In the genomic region with DNA sequence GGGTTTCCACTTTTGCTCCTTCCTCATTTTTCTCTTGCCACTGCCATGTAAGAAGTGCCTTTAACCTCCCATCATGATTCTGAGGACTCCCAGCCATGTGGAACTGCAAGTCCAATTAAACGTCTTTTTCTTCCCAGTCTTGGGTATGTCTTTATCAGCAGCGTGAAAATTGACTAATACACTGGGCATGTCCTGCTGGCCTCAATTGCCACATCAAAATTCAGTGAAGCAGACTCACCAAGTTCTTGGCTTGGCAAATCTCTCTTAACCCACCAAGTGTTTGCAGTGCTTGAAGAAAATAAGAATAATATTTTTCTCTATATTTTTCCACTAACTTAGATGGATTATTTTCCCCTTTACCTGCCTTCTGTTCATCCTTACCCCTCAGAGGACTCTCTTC, we compare ENCODE assay signal across 21 cellular contexts.
"Had no signal": no experiment of that assay in that cellular context is flagged by ENCODE, and none has a peak within 500 bp of the region (broad histone marks: within the 10 kb centered on the region; RNA-seq: fewer than 3 reads in every experiment).

No MANE protein-coding gene starts in this region.

- H3K4me2 ChIP-seq: KMS-11, SK-N-SH had no signal

- H3K27me3 Mint-ChIP-seq: IgD-negative memory B cell had no signal

- H3K9ac ChIP-seq: KMS-11, SK-N-SH had no signal

- H3K4me1 Mint-ChIP-seq: IgD-negative memory B cell had no signal

- H3K4me3 ChIP-seq: K562 had no signal

- H3K27ac ChIP-seq: HL-60, KMS-11, RWPE1 had no signal

- FAIRE-seq: HTR-8/SVneo, K562 had no signal

- H3K9me3 ChIP-seq: SK-N-SH had no signal

- DNase-seq: Kasumi-1, MM.1S, NCI-H1092 treated with DMSO at 0.1 percent for 48 hours, NCI-H1436 treated with DMSO at 0.1 percent for 48 hours, NCI-H1694, NCI-H187 treated with DMSO at 0.1 percent for 48 hours, NCI-H2029 treated with DMSO at 0.1 percent for 48 hours, NCI-H2171 treated with DMSO at 0.1 percent for 48 hours, NCI-H345, NCI-H446 treated with DMSO at 0.1 percent for 48 hours, NCI-H510A treated with DMSO at 0.1 percent for 48 hours, NCI-H526 treated with DMSO at 0.1 percent for 48 hours, NCI-H774, SHP77, SK-N-SH had no signal

- H3K27ac Mint-ChIP-seq: IgD-negative memory B cell had no signal

- H3K4me3 Mint-ChIP-seq: IgD-negative memory B cell had no signal
